Comparison of ENCODE assay signal across 8 cellular contexts in genomic region chr1:18575620-18576019, GRCh38. TPM values are rescaled to one million over a fixed set of nuclear protein-coding genes. Genes with fewer than 3 reads are reported as not detected.
DNase-seq lines count a peak whose midpoint lies in the region; ATAC-seq and TF ChIP-seq lines count a peak whose summit lies in the region.

No MANE protein-coding gene starts in this region.

- H3K4me3 ChIP-seq in cardiac muscle cell (no peak overlapping the region), OCI-LY7 (ENCODE audit: low read depth, low read length, poor library complexity, severe bottlenecking) (no peak overlapping the region), mammary epithelial cell (replicated peaks in 1 of 3; ENCODE audit: insufficient read depth in 1 of 3, low read depth in 2 of 3, low read length in 3 of 3) (no peak overlapping the region), tibial artery (no peak overlapping the region)

- peaks cover 12% of the 10 kb centered on the region for H3K4me1 Mint-ChIP-seq in memory B cell

- H3K36me3 Mint-ChIP-seq in memory B cell: no peaks in the 10 kb centered on the region

- dilution Hi-C loops in mammary epithelial cell (cut with HindIII; ENCODE audit: low sequenced_read_pairs): no loop called here

- peak; percentile 35 to 46 for DNase-seq in cardiac muscle cell (ENCODE audit: low read depth in 1 of 2, low spot score in 1 of 2)
- no peak for DNase-seq in Right ventricle myocardium inferior (ENCODE audit: missing footprints)
- peak; percentile 66 for DNase-seq in OCI-LY7 (ENCODE audit: low spot score)
- DNase-seq in mammary epithelial cell: no peak
- DNase-seq in memory B cell (ENCODE audit: low spot score in 2 of 2): peak; percentile 51 to 52
- peak in 1 of 2 donors; percentile 39 for DNase-seq in tibial artery

- TF ChIP-seq CTCF in cardiac muscle cell (IDR thresholded peaks at IDR 0.05; ENCODE audit: low read depth, low read length) (peak; percentile 65), OCI-LY7 (conservative IDR thresholded peaks at IDR 0.05; ENCODE audit: low read length) (peak; percentile 94), mammary epithelial cell (conservative IDR thresholded peaks at IDR 0.05 in 1 of 2, IDR thresholded peaks at IDR 0.05 in 1 of 2; ENCODE audit: extremely low read depth in 1 of 2, insufficient read depth in 1 of 2, low read depth in 1 of 2, low read length in 2 of 2) (peak; percentile 66 to 92), tibial artery (IDR thresholded peaks at IDR 0.05) (peak; percentile 38 to 54)

- 0% methylated on average over 5 of the region's 8 CpGs for WGBS in mammary epithelial cell (ENCODE audit: low coverage, missing lambda C conversion rate)

- CTCF ChIA-PET in OCI-LY7 (lab: Charles Lee; ENCODE audit: unreplicated experiment) (interaction anchor here (0.6 to 1.5 kb wide), 6 partner anchors 12 to 277 kb away, joined by 3 to 6 read pairs (median 4); no protein-coding TSS in a partner anchor), mammary epithelial cell (lab: Charles Lee; ENCODE audit: low non-redundant PET) (no interaction called here)

- H4K20me1 ChIP-seq in OCI-LY7 (ENCODE audit: insufficient read depth, low read length) (no peaks in the 10 kb centered on the region), mammary epithelial cell (ENCODE audit: insufficient read depth, low read length) (no peaks in the 10 kb centered on the region)

- no peaks in the 10 kb centered on the region for H3K9me3 ChIP-seq in cardiac muscle cell (ENCODE audit: low read depth)
- no peaks in the 10 kb centered on the region for H3K9me3 ChIP-seq in OCI-LY7 (ENCODE audit: low read length)
- no peaks in the 10 kb centered on the region for H3K9me3 ChIP-seq in mammary epithelial cell (replicated peaks; ENCODE audit: insufficient read depth, low read length)
- H3K9me3 ChIP-seq in tibial artery: no peaks in the 10 kb centered on the region

- no peak overlapping the region for H3K9ac ChIP-seq in mammary epithelial cell (ENCODE audit: insufficient read depth, low read length)

- ATAC-seq in Right ventricle myocardium inferior (no peak), memory B cell (ENCODE audit: low read depth) (no peak), HG02623 (IDR thresholded peaks at IDR 0.05; ENCODE audit: unreplicated experiment) (no peak), GM21526 (IDR thresholded peaks at IDR 0.05; ENCODE audit: low FRiP score, unreplicated experiment) (no peak)

- H3K27ac ChIP-seq in cardiac muscle cell (no peak overlapping the region), OCI-LY7 (ENCODE audit: low read depth, low read length, poor library complexity, severe bottlenecking) (no peak overlapping the region), mammary epithelial cell (ENCODE audit: insufficient read depth, low read depth, low read length) (no peak overlapping the region), tibial artery (no peak overlapping the region)

- H3K4me3 Mint-ChIP-seq in memory B cell: no peak overlapping the region

- BruUV-seq in OCI-LY7 (replicated peaks; lab: Mats Ljungman, UMichigan) (no TSS peak), mammary epithelial cell (replicated peaks; lab: Mats Ljungman, UMichigan) (no TSS peak)

- peaks cover 6% of the 10 kb centered on the region for H3K27me3 Mint-ChIP-seq in memory B cell

- POLR2A ChIA-PET in OCI-LY7 (lab: Charles Lee): no interaction called here

- in situ Hi-C loops in mammary epithelial cell (cut with MboI; ENCODE audit: low sequenced_read_pairs in 2 of 2): loop anchor here in 1 of 2 donors (10.0 kb wide), 1 partner anchor 931 kb away; no protein-coding TSS in a partner anchor

- H3K4me1 ChIP-seq in cardiac muscle cell (ENCODE audit: low read depth) (no peaks in the 10 kb centered on the region), OCI-LY7 (ENCODE audit: insufficient read depth, low read length, poor library complexity, severe bottlenecking) (peaks cover 22% of the 10 kb centered on the region), mammary epithelial cell (ENCODE audit: insufficient read depth, low read length) (no peaks in the 10 kb centered on the region), tibial artery (no peaks in the 10 kb centered on the region)

- H2AFZ ChIP-seq in OCI-LY7 (ENCODE audit: low read length) (no peak overlapping the region), mammary epithelial cell (ENCODE audit: low read depth, low read length) (no peak overlapping the region)

- H3K9me2 ChIP-seq in OCI-LY7 (ENCODE audit: insufficient read depth, low read length): no peaks in the 10 kb centered on the region

- H3K27ac Mint-ChIP-seq in memory B cell: no peak overlapping the region

- H3K9me3 Mint-ChIP-seq in memory B cell: no peaks in the 10 kb centered on the region

- peaks cover 5% of the 10 kb centered on the region for H3K27me3 ChIP-seq in cardiac muscle cell
- H3K27me3 ChIP-seq in mammary epithelial cell (ENCODE audit: insufficient read depth, low read length): no peaks in the 10 kb centered on the region
- peaks cover 0 to 51% of the 10 kb centered on the region in 2 donors for H3K27me3 ChIP-seq in tibial artery

- intact Hi-C loops in Right ventricle myocardium inferior (cut with DNase I): loop anchor here (10.0 kb wide), 1 partner anchor 1081 kb away; no protein-coding TSS in a partner anchor
- intact Hi-C loops in OCI-LY7 (cut with micrococcal nuclease; ENCODE audit: unreplicated experiment): loop anchor here (1.0 to 5.0 kb wide), 2 partner anchors 201 to 653 kb away; no protein-coding TSS in a partner anchor
- intact Hi-C loops in mammary epithelial cell (cut with micrococcal nuclease): no loop called here
- intact Hi-C loops in tibial artery (cut with DNase I; ENCODE audit: low total_unique reads): no loop called here

- H3K36me3 ChIP-seq in cardiac muscle cell (no peaks in the 10 kb centered on the region), OCI-LY7 (ENCODE audit: insufficient read depth, low read length) (no peaks in the 10 kb centered on the region), mammary epithelial cell (ENCODE audit: insufficient read depth, low read length) (no peaks in the 10 kb centered on the region), tibial artery (no peaks in the 10 kb centered on the region)

- H3K4me2 ChIP-seq in OCI-LY7 (ENCODE audit: low read length): no peak overlapping the region
- no peak overlapping the region for H3K4me2 ChIP-seq in mammary epithelial cell (ENCODE audit: insufficient read depth, low read depth, low read length)

- H3K79me2 ChIP-seq in OCI-LY7 (ENCODE audit: insufficient read depth, low read depth, low read length) (no peaks in the 10 kb centered on the region), mammary epithelial cell (ENCODE audit: insufficient read depth, low read length) (no peaks in the 10 kb centered on the region)

RNA-seq across cellular contexts. Expression of gene PAX7, which starts 55.0 kb away (rescaled TPM):
- total RNA-seq in cardiac muscle cell (not detected in 2 replicates), Right ventricle myocardium inferior (not detected), OCI-LY7 (2022) (not detected in 2 replicates), mammary epithelial cell (not detected)
- polyA plus RNA-seq in cardiac muscle cell (not detected in 2 replicates), mammary epithelial cell (not detected)
- total RNA-seq in OCI-LY7 (2014; rRNA removed; shearing (Covaris generic)): not detected in 2 replicates
- polyA minus RNA-seq in mammary epithelial cell: not detected

Comparison
In these comparisons a context has a peak if more than half of its experiments do, and no peak if none do; other contexts are left out.
1. DNase-seq: peak in cardiac muscle cell (2 of 2), OCI-LY7 (single experiment) and memory B cell (2 of 2); none in Right ventricle myocardium inferior (single experiment) and mammary epithelial cell (single experiment).
2. intact Hi-C loops: an anchor here in Right ventricle myocardium inferior (10.0 kb wide) and OCI-LY7 (1.0 to 5.0 kb wide); none called in mammary epithelial cell and tibial artery.
3. Peak in every context shown above with its lines, with median percentiles within 50 percentile points of each other: CTCF ChIP-seq.